Comparison of ENCODE assay signal across 8 cellular contexts in the genomic region with DNA sequence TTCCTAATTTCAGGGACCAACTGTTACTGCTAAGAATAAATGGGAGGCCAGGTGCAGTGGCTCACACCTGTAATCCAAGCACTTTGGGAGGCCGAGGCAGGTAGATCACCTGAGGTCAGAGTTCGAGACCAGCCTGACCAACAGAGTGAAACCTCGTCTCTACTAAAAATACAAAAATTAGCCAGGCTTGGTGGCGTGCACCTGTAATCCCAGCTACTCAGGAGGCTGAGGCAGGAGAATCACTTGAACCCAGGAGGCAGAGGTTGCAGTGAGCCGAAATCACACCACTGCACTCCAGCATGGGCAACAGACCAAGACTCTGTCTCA.
DNase-seq lines count a peak whose midpoint lies in the region; ATAC-seq and TF ChIP-seq lines count a peak whose summit lies in the region.
"Not testable (repeated sequence)": the region's sequence is repeated elsewhere in the genome, so short reads cannot be mapped to it uniquely, and the experiment has no call there.

No MANE protein-coding gene starts in this region.

- H3K27me3 ChIP-seq in PC-3 (ENCODE audit: low read length); gastroesophageal sphincter; mucosa of rectum (ENCODE audit: control insufficient read depth in 2 of 2, insufficient read depth in 2 of 2, low read length in 2 of 2); gastrocnemius medialis; thymus (ENCODE audit: control insufficient read depth, insufficient read depth): not testable (repeated sequence)

- BruUV-seq in PC-3 (replicated peaks; lab: Mats Ljungman, UMichigan); MCF 10A (replicated peaks; lab: Mats Ljungman, UMichigan): not testable (repeated sequence)

- H3K9me3 Mint-ChIP-seq in activated T-cell treated with anti-CD3 and anti-CD28 coated beads, Interleukin-2, amount 50 U/mL, for 72 hours; MCF 10A (ENCODE audit: unreplicated experiment): not testable (repeated sequence)

- H3K4me3 ChIP-seq in PC-3 (ENCODE audit: low read length); gastroesophageal sphincter; mucosa of rectum (ENCODE audit: low read length in 2 of 2); gastrocnemius medialis; thymus (ENCODE audit: low read length): not testable (repeated sequence)

- not testable (repeated sequence) for H3K9me2 ChIP-seq in PC-3 (replicated peaks; ENCODE audit: low read length)

- H3K36me3 ChIP-seq in PC-3 (ENCODE audit: low read depth, low read length); gastroesophageal sphincter; mucosa of rectum (ENCODE audit: control insufficient read depth in 2 of 2, insufficient read depth in 2 of 2, low read length in 2 of 2); gastrocnemius medialis; thymus (ENCODE audit: control insufficient read depth, insufficient read depth): not testable (repeated sequence)

- 90 to 92% methylated on average over 3 to 4 of the region's 5 CpGs for WGBS in gastroesophageal sphincter (ENCODE audit: low coverage in 1 of 2), 2 donors
- WGBS in thymus = 98% methylated on average over 5 of the region's 5 CpGs

- intact Hi-C loops in PC-3 (cut with micrococcal nuclease) (loop anchor here (1.0 kb wide), 1 partner anchor 113 kb away; no protein-coding TSS in a partner anchor), MCF 10A (cut with micrococcal nuclease) (loop anchor here (1.0 to 5.0 kb wide), 3 partner anchors 96 to 282 kb away; partner anchors contain the start of gene CHD2), gastrocnemius medialis (cut with DNase I; ENCODE audit: low total_unique reads) (loop anchor here (1.0 to 5.0 kb wide), 4 partner anchors 170 to 413 kb away; partner anchors contain the start of gene RGMA)

- H3K4me3 Mint-ChIP-seq in activated T-cell treated with anti-CD3 and anti-CD28 coated beads, Interleukin-2, amount 50 U/mL, for 72 hours = peak overlapping the region in 1 of 2 donors; percentile 20
- peak overlapping the region; percentile 1 for H3K4me3 Mint-ChIP-seq in MCF 10A (ENCODE audit: unreplicated experiment)

- in situ Hi-C loops in gastrocnemius medialis (cut with MboI; ENCODE audit: low sequenced_read_pairs in 4 of 4) = loop anchor here in 3 of 4 donors (5.0 to 25.0 kb wide), 4 partner anchors 108 to 658 kb away; no protein-coding TSS in a partner anchor

- H3K79me2 ChIP-seq in PC-3 (ENCODE audit: low read length) = peaks cover 22% of the 10 kb centered on the region; the same call in 1 of the 2 replicates

- not testable (repeated sequence) for TF ChIP-seq POLR2A in gastroesophageal sphincter (IDR thresholded peaks at IDR 0.05); gastrocnemius medialis (IDR thresholded peaks at IDR 0.05)

- not testable (repeated sequence) for TF ChIP-seq EP300 in gastroesophageal sphincter (IDR thresholded peaks at IDR 0.05)

- H3K27ac Mint-ChIP-seq in activated T-cell treated with anti-CD3 and anti-CD28 coated beads, Interleukin-2, amount 50 U/mL, for 72 hours = peak overlapping the region; percentile 33
- H3K27ac Mint-ChIP-seq in MCF 10A (ENCODE audit: low read depth, unreplicated experiment) = peak overlapping the region; percentile 98

- not testable (repeated sequence) for DNase-seq in PC-3; activated T-cell treated with anti-CD3 and anti-CD28 coated beads, Interleukin-2, amount 50 U/mL, for 72 hours; MCF 10A (ENCODE audit: unreplicated experiment); gastrocnemius medialis

- H3K9ac ChIP-seq in PC-3 (ENCODE audit: low read length) = peak overlapping the region; percentile 67
- not testable (repeated sequence) for H3K9ac ChIP-seq in mucosa of rectum (ENCODE audit: low read depth in 1 of 2, low read length in 2 of 2)

- not testable (repeated sequence) for H3K27me3 Mint-ChIP-seq in activated T-cell treated with anti-CD3 and anti-CD28 coated beads, Interleukin-2, amount 50 U/mL, for 72 hours (ENCODE audit: low read depth); MCF 10A (ENCODE audit: insufficient read depth, unreplicated experiment)

- CTCF ChIA-PET in PC-3 (lab: Charles Lee) (interaction anchor here (1.1 kb wide), 1 partner anchor 78 kb away, joined by 4 read pairs; no protein-coding TSS in a partner anchor), MCF 10A (lab: Yijun Ruan, JAX) (interaction anchor here (0.7 to 1.5 kb wide), 2 partner anchors 96 to 112 kb away, joined by 4 to 7 read pairs; partner anchors contain the start of gene CHD2)

- H3F3A ChIP-seq in PC-3 (ENCODE audit: low read length, unreplicated experiment) = not testable (repeated sequence)

- not testable (repeated sequence) for H3K36me3 Mint-ChIP-seq in activated T-cell treated with anti-CD3 and anti-CD28 coated beads, Interleukin-2, amount 50 U/mL, for 72 hours (ENCODE audit: insufficient read depth in 2 of 2); MCF 10A (ENCODE audit: insufficient read depth, unreplicated experiment)

- not testable (repeated sequence) for TF ChIP-seq CTCF in C4-2B (conservative IDR thresholded peaks at IDR 0.05); PC-3 (conservative IDR thresholded peaks at IDR 0.05; ENCODE audit: low read depth, low read length); MCF 10A (IDR thresholded peaks at IDR 0.05; ENCODE audit: unreplicated experiment); gastroesophageal sphincter (IDR thresholded peaks at IDR 0.05); gastrocnemius medialis (IDR thresholded peaks at IDR 0.05 in 4 of 5, conservative IDR thresholded peaks at IDR 0.05 in 1 of 5)

- ATAC-seq in PC-3; activated T-cell treated with anti-CD3 and anti-CD28 coated beads, Interleukin-2, amount 50 U/mL, for 72 hours (replicated peaks in 1 of 2); gastroesophageal sphincter; gastrocnemius medialis: not testable (repeated sequence)

- not testable (repeated sequence) for H2AFZ ChIP-seq in PC-3 (ENCODE audit: low read length)

- H3K4me1 Mint-ChIP-seq in activated T-cell treated with anti-CD3 and anti-CD28 coated beads, Interleukin-2, amount 50 U/mL, for 72 hours (ENCODE audit: low read depth) = peaks cover 50% of the 10 kb centered on the region
- H3K4me1 Mint-ChIP-seq in MCF 10A (ENCODE audit: insufficient read depth, unreplicated experiment) = peaks cover 34% of the 10 kb centered on the region

- H3K27ac ChIP-seq in C4-2B (peak overlapping the region; percentile 40), PC-3 (ENCODE audit: low read length) (peak overlapping the region; percentile 92), gastroesophageal sphincter (peak overlapping the region; percentile 85 to 99 (median 95)), mucosa of rectum (ENCODE audit: low read depth in 2 of 2, low read length in 2 of 2) (peak overlapping the region; percentile 85 to 87), gastrocnemius medialis (peak overlapping the region; percentile 97 to 99 (median 98)), thymus (ENCODE audit: low read depth) (peak overlapping the region; percentile 64)

- H3K4me1 ChIP-seq in PC-3 (ENCODE audit: insufficient read depth, low read length) (peaks cover 53% of the 10 kb centered on the region), gastroesophageal sphincter (peaks cover 3 to 64% (median 5%) of the 10 kb centered on the region in 3 donors), mucosa of rectum (ENCODE audit: control insufficient read depth in 2 of 2, insufficient read depth in 2 of 2, low read length in 2 of 2) (peaks cover 14 to 28% of the 10 kb centered on the region in 2 donors), gastrocnemius medialis (peaks cover 40 to 45% of the 10 kb centered on the region in 2 donors)
- not testable (repeated sequence) for H3K4me1 ChIP-seq in thymus (ENCODE audit: control insufficient read depth, insufficient read depth, low read length)

- POLR2A ChIA-PET in PC-3 (lab: Charles Lee; ENCODE audit: unreplicated experiment) (interaction anchor here (0.6 to 1.5 kb wide), 3 partner anchors 78 to 99 kb away, joined by 3 to 7 read pairs (median 7); no protein-coding TSS in a partner anchor), MCF 10A (lab: Yijun Ruan, JAX) (interaction anchor here (0.7 to 14.2 kb wide), 17 partner anchors 9 to 224 kb away, joined by 3 to 1025 read pairs (median 5); partner anchors contain the start of gene CHD2)

- H4K20me1 ChIP-seq in PC-3 (ENCODE audit: low read length) = not testable (repeated sequence)

- H3K4me2 ChIP-seq in PC-3 (ENCODE audit: low read length) = peak overlapping the region; percentile 21

- H3K9me3 ChIP-seq in PC-3 (ENCODE audit: low read length); gastroesophageal sphincter; mucosa of rectum (ENCODE audit: control insufficient read depth in 2 of 2, low read length in 2 of 2); gastrocnemius medialis; thymus (ENCODE audit: control insufficient read depth): not testable (repeated sequence)

Comparison
In these comparisons a context has a peak if more than half of its experiments do, and no peak if none do; other contexts are left out.
1. H3K27ac ChIP-seq: peak in every context shown above with its lines; median percentile 98 in gastrocnemius medialis; 95 in gastroesophageal sphincter; 92 in PC-3; 86 in mucosa of rectum; 64 in thymus; 40 in C4-2B.